ENCODE assay signal across 8 cellular contexts in genomic region chr4:112765317-112765989, GRCh38.
A peak's percentile ranks its signal among the peaks of the same experiment; 100 is the strongest.
DNase-seq lines count a peak whose midpoint lies in the region; ATAC-seq and TF ChIP-seq lines count a peak whose summit lies in the region.

No MANE protein-coding gene starts in this region.

- no peak overlapping the region for H3K27ac ChIP-seq in neural cell (ENCODE audit: low read length)

- H3K36me3 ChIP-seq in neural cell (ENCODE audit: insufficient read depth, low read length): no peaks in the 10 kb centered on the region

- ATAC-seq in HG02623 (IDR thresholded peaks at IDR 0.05; ENCODE audit: unreplicated experiment): peak; percentile 81

- TF ChIP-seq RAD21 in neural cell (conservative IDR thresholded peaks at IDR 0.05): peak; percentile 55

- H2AFZ ChIP-seq in neural cell (ENCODE audit: low read depth, low read length): no peak overlapping the region

- no peaks in the 10 kb centered on the region for H3F3A ChIP-seq in neural cell (ENCODE audit: insufficient read depth, low read length, poor library complexity, severe bottlenecking)

- no peak overlapping the region for H3K9ac ChIP-seq in neural cell (ENCODE audit: low read length)

- no peaks in the 10 kb centered on the region for H3K9me3 ChIP-seq in neural cell (ENCODE audit: low read length)

- peak; percentile 65 for TF ChIP-seq CTCF in neural cell (IDR thresholded peaks at IDR 0.05; ENCODE audit: poor library complexity, severe bottlenecking)

- no peaks in the 10 kb centered on the region for H4K20me1 ChIP-seq in neural cell (ENCODE audit: insufficient read depth)

- TF ChIP-seq EP300 in neural cell (conservative IDR thresholded peaks at IDR 0.05; ENCODE audit: poor library complexity, severe bottlenecking): no peak

- H3K27me3 ChIP-seq in neural cell (ENCODE audit: insufficient read depth, low read depth, low read length): no peaks in the 10 kb centered on the region

- no peak overlapping the region for H3K4me3 ChIP-seq in neural cell (ENCODE audit: low read length)

- DNase-seq in SIG-M5 treated with dmso at 0.1 percent for 504 hours (lab: John Stamatoyannopoulos, UW; ENCODE audit: unreplicated experiment): peak; percentile 61
- DNase-seq in SIG-M5 (lab: John Stamatoyannopoulos, UW): no peak
- DNase-seq in NOMO-1 treated with dmso at 0.1 percent for 144 hours (lab: John Stamatoyannopoulos, UW; ENCODE audit: unreplicated experiment): peak; percentile 1
- peak; percentile 42 for DNase-seq in dermis blood vessel endothelial cell
- no peak for DNase-seq in C1 segment of cervical spinal cord (lab: John Stamatoyannopoulos, UW)
- DNase-seq in amygdala (lab: John Stamatoyannopoulos, UW): no peak

- H3K9me2 ChIP-seq in neural cell (ENCODE audit: insufficient read depth, low read length): no peaks in the 10 kb centered on the region

- H3K79me2 ChIP-seq in neural cell (replicated peaks; ENCODE audit: insufficient read depth, low read length): no peaks in the 10 kb centered on the region

- no peak overlapping the region for H3K4me2 ChIP-seq in neural cell (ENCODE audit: low read length)

TF ChIP-seq in neural cell, 6 proteins besides CTCF, POLR2A, EP300 and RAD21:
- TF ChIP-seq SMC3 (conservative IDR thresholded peaks at IDR 0.05; ENCODE audit: poor library complexity): peak; percentile 51
- no peak for TF ChIP-seq POLR2AphosphoS5 (IDR thresholded peaks at IDR 0.05)

Comparison
In these comparisons a context has a peak if more than half of its experiments do, and no peak if none do; other contexts are left out.
1. DNase-seq: peak in SIG-M5 treated with dmso at 0.1 percent for 504 hours (single experiment), NOMO-1 treated with dmso at 0.1 percent for 144 hours (single experiment) and dermis blood vessel endothelial cell (single experiment); none in SIG-M5 (single experiment), C1 segment of cervical spinal cord (0 of 14) and amygdala (0 of 56).